In genomic region chr3:71857926-71858325, GRCh38 we compare ENCODE assay signal across 32 cellular contexts.
"Had no signal": no experiment of that assay in that cellular context is flagged by ENCODE, and none has a peak within 500 bp of the region (broad histone marks: within the 10 kb centered on the region; RNA-seq: fewer than 3 reads in every experiment).

No MANE protein-coding gene starts in this region.

- H3K36me3 ChIP-seq: cardiac muscle cell, colonic mucosa, esophagus squamous epithelium, gastrocnemius medialis, right atrium auricular region, stomach, suprapubic skin, tibial artery, upper lobe of right lung had no signal

- H2AFZ ChIP-seq: hepatocyte, parathyroid adenoma had no signal

- H3K4me2 ChIP-seq: hepatocyte had no signal

- H3K9ac ChIP-seq: parathyroid adenoma had no signal

- H3K9me3 ChIP-seq: body of pancreas, colonic mucosa, psoas muscle, suprapubic skin, upper lobe of right lung had no signal

- DNase-seq: activated CD4-positive, alpha-beta T cell treated with anti-CD3 and anti-CD28 coated beads for 36 hours; activated CD4-positive, alpha-beta T cell treated with anti-CD3 and anti-CD28 coated beads, Interleukin-2, amount 50 U/mL, for 4 hours; activated CD4-positive, CD25-positive, alpha-beta regulatory T cell; activated effector memory CD4-positive, alpha-beta T cell treated with Interleukin-2 at 50 U/mL for 16 hours; activated naive CD4-positive, alpha-beta T cell treated with Interleukin-2 at 50 U/mL for 16 hours; activated T-cell treated with anti-CD3 and anti-CD28 coated beads for 4 hours; anterior cingulate cortex; body of pancreas; cerebellar nuclear complex; colonic mucosa; effector CD8-positive, alpha-beta T cell; esophagus squamous epithelium; gastrocnemius medialis; glutamatergic neuron; left cardiac atrium; left ventricle myocardium superior; midbrain; naive thymus-derived CD4-positive, alpha-beta T cell; occipital lobe; psoas muscle; stimulated activated CD4-positive, alpha-beta T cell treated with anti-CD3 and anti-CD28 coated beads, Interleukin-15, amount 100 ng/mL, for 24 hours; stimulated activated CD4-positive, alpha-beta T cell treated with anti-CD3 and anti-CD28 coated beads, Interleukin-2, amount 100 ng/mL, for 24 hours; stimulated activated naive B cell treated with anti-CD40 and anti-IgM and Interleukin-4, amounts not matched to agents 10 μg/mL and 1 μg/mL and 100 μg/mL, for 72 hours; stomach; tibial artery; upper lobe of right lung had no signal

- ATAC-seq: activated CD4-positive, alpha-beta T cell treated with anti-CD3 and anti-CD28 coated beads for 36 hours; body of pancreas; gastrocnemius medialis; left cardiac atrium; left ventricle myocardium superior; psoas muscle; stimulated activated naive B cell treated with anti-CD40 and anti-IgM and Interleukin-4, amounts not matched to agents 10 μg/mL and 1 μg/mL and 100 μg/mL, for 72 hours had no signal

- H3K4me1 ChIP-seq: colonic mucosa, esophagus squamous epithelium, gastrocnemius medialis, parathyroid adenoma, psoas muscle, right atrium auricular region, stomach, tibial artery, upper lobe of right lung had no signal

- H3K27me3 ChIP-seq: body of pancreas, colonic mucosa, right atrium auricular region, stomach, suprapubic skin, upper lobe of right lung had no signal

- H3K27ac ChIP-seq: body of pancreas, cardiac muscle cell, colonic mucosa, epithelial cell of prostate, esophagus squamous epithelium, gastrocnemius medialis, hepatocyte, parathyroid adenoma, psoas muscle, right atrium auricular region, stomach, tibial artery, upper lobe of right lung had no signal

- H3K4me3 ChIP-seq: body of pancreas, cardiac muscle cell, colonic mucosa, esophagus squamous epithelium, gastrocnemius medialis, hepatocyte, psoas muscle, right atrium auricular region, stomach, suprapubic skin, tibial artery, upper lobe of right lung had no signal

- H3K79me2 ChIP-seq: hepatocyte, parathyroid adenoma had no signal
